Comparison of ENCODE assay signal across 8 cellular contexts in genomic region chr11:47412152-47412746, GRCh38. TPM values are rescaled to one million over a fixed set of nuclear protein-coding genes. Genes with fewer than 3 reads are reported as not detected.
DNase-seq lines count a peak whose midpoint lies in the region; ATAC-seq and TF ChIP-seq lines count a peak whose summit lies in the region.

No MANE protein-coding gene starts in this region.

- H3K9me3 Mint-ChIP-seq in GM23338: no peaks in the 10 kb centered on the region
- H3K9me3 Mint-ChIP-seq in chondrocyte (ENCODE audit: low read depth): no peaks in the 10 kb centered on the region
- no peaks in the 10 kb centered on the region for H3K9me3 Mint-ChIP-seq in naive B cell

- POLR2A ChIA-PET in BJ (lab: Charles Lee): no interaction called here

- TF ChIP-seq CTCF in BJ (IDR thresholded peaks at IDR 0.05; ENCODE audit: insufficient read depth, low read depth, low read length) (peak; percentile 88), GM23338 (conservative IDR thresholded peaks at IDR 0.05; ENCODE audit: low read depth in 2 of 2) (peak; percentile 78 to 95), chondrocyte (IDR thresholded peaks at IDR 0.05) (peak; percentile 83)

- no peaks in the 10 kb centered on the region for H3K79me2 ChIP-seq in GM23338 (replicated peaks; ENCODE audit: insufficient read depth)

- CTCF ChIA-PET in BJ (lab: Yijun Ruan, JAX): interaction anchor here (0.6 to 5.1 kb wide), 9 partner anchors 9 to 152 kb away, joined by 3 to 37 read pairs (median 3); partner anchors contain the start of genes PSMC3 and RAPSN

- peaks cover 36% of the 10 kb centered on the region for H3K36me3 ChIP-seq in BJ (ENCODE audit: control insufficient read depth, insufficient read depth, low read length)
- H3K36me3 ChIP-seq in GM23338 (ENCODE audit: insufficient read depth): no peaks in the 10 kb centered on the region

- H3K27ac Mint-ChIP-seq in GM23338 (no peak overlapping the region), chondrocyte (ENCODE audit: unreplicated experiment) (peak overlapping the region; percentile 32), naive B cell (no peak overlapping the region)

- ATAC-seq in GM23338: peak; percentile 35
- no peak for ATAC-seq in naive B cell (ENCODE audit: low read depth in 2 of 2)
- no peak for ATAC-seq in HG02840 (IDR thresholded peaks at IDR 0.05; ENCODE audit: low FRiP score, unreplicated experiment)
- ATAC-seq in GM19324 (IDR thresholded peaks at IDR 0.05; ENCODE audit: low FRiP score, unreplicated experiment): no peak
- ATAC-seq in GM19395 (IDR thresholded peaks at IDR 0.05; ENCODE audit: unreplicated experiment): no peak

- H3K4me1 Mint-ChIP-seq in GM23338 (peaks cover 4% of the 10 kb centered on the region; the same call in 2 of the 3 replicates), chondrocyte (ENCODE audit: low read depth) (peaks cover 54% of the 10 kb centered on the region), naive B cell (peaks cover 21 to 36% (median 24%) of the 10 kb centered on the region in 3 donors)

- H3K27me3 ChIP-seq in BJ (ENCODE audit: control insufficient read depth, insufficient read depth, low read length) (no peaks in the 10 kb centered on the region), GM23338 (ENCODE audit: insufficient read depth) (no peaks in the 10 kb centered on the region)

- no peak for DNase-seq in BJ (ENCODE audit: low read depth)
- peak; percentile 85 for DNase-seq in GM23338 (ENCODE audit: low spot score)
- DNase-seq in T-helper 9 cell: peak; percentile 48
- no peak for DNase-seq in chondrocyte (ENCODE audit: low spot score)
- peak; percentile 53 for DNase-seq in naive B cell

- peaks cover 12% of the 10 kb centered on the region; the same call in 2 of the 3 replicates for H3K36me3 Mint-ChIP-seq in GM23338 (ENCODE audit: low read depth)
- H3K36me3 Mint-ChIP-seq in chondrocyte (ENCODE audit: low read depth): peaks cover 14% of the 10 kb centered on the region
- H3K36me3 Mint-ChIP-seq in naive B cell: no peaks in the 10 kb centered on the region

- H3F3A ChIP-seq in GM23338 (replicated peaks; ENCODE audit: low read depth): peaks cover 19% of the 10 kb centered on the region

- no peak overlapping the region for H3K4me2 ChIP-seq in GM23338

- peaks cover 13% of the 10 kb centered on the region for H3K27me3 Mint-ChIP-seq in GM23338 (ENCODE audit: insufficient read depth, low read depth, poor library complexity)
- no peaks in the 10 kb centered on the region for H3K27me3 Mint-ChIP-seq in chondrocyte (ENCODE audit: low read depth)
- H3K27me3 Mint-ChIP-seq in naive B cell: no peaks in the 10 kb centered on the region

- no peak overlapping the region for H2AFZ ChIP-seq in GM23338

- H3K4me1 ChIP-seq in GM23338 (ENCODE audit: insufficient read depth): peaks cover 4% of the 10 kb centered on the region; the same call in 1 of the 2 replicates

- H3K4me3 Mint-ChIP-seq in GM23338 (no peak overlapping the region), chondrocyte (ENCODE audit: unreplicated experiment) (no peak overlapping the region), naive B cell (no peak overlapping the region)

- H3K4me3 ChIP-seq in BJ (ENCODE audit: low read depth, low read length): no peak overlapping the region
- H3K4me3 ChIP-seq in GM23338: no peak overlapping the region

- H3K9me2 ChIP-seq in GM23338 (ENCODE audit: insufficient read depth): no peaks in the 10 kb centered on the region

- no peaks in the 10 kb centered on the region; the same call in 1 of the 2 replicates for H4K20me1 ChIP-seq in GM23338 (replicated peaks; ENCODE audit: insufficient read depth)

- H3K27ac ChIP-seq in GM23338 (ENCODE audit: low read depth): no peak overlapping the region

TF ChIP-seq in GM23338, 12 proteins besides CTCF, POLR2A, EP300 and RAD21 (continues in another document):
- no peak for TF ChIP-seq ZNF114 (CRISPR knock-in tag; IDR thresholded peaks at IDR 0.05)
- no peak for TF ChIP-seq ETS1 (IDR thresholded peaks at IDR 0.05)
- no peak for TF ChIP-seq STAT1 (IDR thresholded peaks at IDR 0.05; ENCODE audit: unreplicated experiment)
- TF ChIP-seq CREB1 (CRISPR knock-in tag; IDR thresholded peaks at IDR 0.05; ENCODE audit: low read depth): no peak

RNA-seq across cellular contexts. Expression of gene SLC39A13, which starts 3.9 kb away (rescaled TPM):
- polyA plus RNA-seq in BJ (2011; rRNA removed) (59.7 and 108 TPM in 2 replicates), GM23338 (2016; fragmentation: Nextera tagmentation; extraction: Ambion mirVana) (15.8 TPM in 2 replicates), naive B cell (ENCODE audit: low read depth in 6 of 6) (10 to 100 TPM in 5 of 6 donors, 1 to 10 TPM in 1; 7.5 to 21.9 (median 17.2) TPM)
- 24.2 and 32.3 TPM in 2 replicates for polyA minus RNA-seq in BJ (2011; rRNA and poly(A)+ RNA removed)
- total RNA-seq in GM23338 (2014; rRNA removed; shearing (Covaris generic)): 32.7 TPM in 2 replicates
- 113 to 124 TPM (median 120 TPM) in 3 replicates for total RNA-seq in chondrocyte

RNA-seq across cellular contexts. Expression of gene PSMC3, which starts 14.0 kb away (rescaled TPM):
- 187 and 191 TPM in 2 replicates for polyA plus RNA-seq in BJ (2011; rRNA removed)
- polyA minus RNA-seq in BJ (2011; rRNA and poly(A)+ RNA removed): 75.7 and 121 TPM in 2 replicates
- total RNA-seq in GM23338 (2014; rRNA removed; shearing (Covaris generic)): 147 and 149 TPM in 2 replicates
- 173 and 190 TPM in 2 replicates for polyA plus RNA-seq in GM23338 (2016; fragmentation: Nextera tagmentation; extraction: Ambion mirVana)
- 100 to 139 TPM (median 108 TPM) in 3 replicates for total RNA-seq in chondrocyte
- polyA plus RNA-seq in naive B cell (ENCODE audit: low read depth in 6 of 6): 100 to 1,000 TPM in 2 of 6 donors, 10 to 100 TPM in 4; 78.6 to 109 (median 95.1) TPM

RNA-seq across cellular contexts. Expression of gene SPI1, which starts 33.9 kb away (rescaled TPM):
- polyA plus RNA-seq in BJ (2011; rRNA removed) (not detected in 2 replicates), GM23338 (2016; fragmentation: Nextera tagmentation; extraction: Ambion mirVana) (0.19 and 0.23 TPM in 2 replicates), naive B cell (ENCODE audit: low read depth in 6 of 6) (10 to 100 TPM; 42.8 to 74.6 (median 51.7) TPM)
- polyA minus RNA-seq in BJ (2011; rRNA and poly(A)+ RNA removed): not detected in 2 replicates
- not detected in 2 replicates for total RNA-seq in GM23338 (2014; rRNA removed; shearing (Covaris generic))
- total RNA-seq in chondrocyte: not detected in 3 replicates

RNA-seq across cellular contexts. Expression of gene RAPSN, which starts 36.7 kb away (rescaled TPM):
- polyA plus RNA-seq in BJ (2011; rRNA removed) (0.10 and 0.12 TPM in 2 replicates), GM23338 (2016; fragmentation: Nextera tagmentation; extraction: Ambion mirVana) (0.23 and 0.59 TPM in 2 replicates), naive B cell (ENCODE audit: low read depth in 6 of 6) (not detected)
- 0.90 and 1.2 TPM in 2 replicates for polyA minus RNA-seq in BJ (2011; rRNA and poly(A)+ RNA removed)
- 0.17 TPM in 1 of 2 replicates, not detected in the other for total RNA-seq in GM23338 (2014; rRNA removed; shearing (Covaris generic))
- total RNA-seq in chondrocyte: 0.33 to 0.35 TPM (median 0.34 TPM) in 3 replicates

RNA-seq across cellular contexts. Expression of gene MYBPC3, which starts 59.7 kb away (rescaled TPM):
- polyA plus RNA-seq in BJ (2011; rRNA removed) (not detected in 2 replicates), GM23338 (2016; fragmentation: Nextera tagmentation; extraction: Ambion mirVana) (0.24 TPM in 1 of 2 replicates, not detected in the other), naive B cell (ENCODE audit: low read depth in 6 of 6) (not detected)
- not detected in 2 replicates for polyA minus RNA-seq in BJ (2011; rRNA and poly(A)+ RNA removed)
- total RNA-seq in GM23338 (2014; rRNA removed; shearing (Covaris generic)): not detected in 2 replicates
- not detected in 3 replicates for total RNA-seq in chondrocyte

Comparison
In these comparisons a context has a peak if more than half of its experiments do, and no peak if none do; other contexts are left out.
1. DNase-seq: peak in GM23338 (single experiment), T-helper 9 cell (single experiment) and naive B cell (single experiment); none in BJ (single experiment) and chondrocyte (single experiment).
2. RNA of gene SPI1, which starts 33.9 kb away (polyA plus RNA-seq): 42.8 to 74.6 TPM in naive B cell; 0.19 to 0.23 TPM in GM23338 and not detected in BJ; every median in the first group is over 10 times any median in the second.
3. Peak in every context shown above with its lines, with median percentiles within 50 percentile points of each other: CTCF ChIP-seq.